In the genomic region with DNA sequence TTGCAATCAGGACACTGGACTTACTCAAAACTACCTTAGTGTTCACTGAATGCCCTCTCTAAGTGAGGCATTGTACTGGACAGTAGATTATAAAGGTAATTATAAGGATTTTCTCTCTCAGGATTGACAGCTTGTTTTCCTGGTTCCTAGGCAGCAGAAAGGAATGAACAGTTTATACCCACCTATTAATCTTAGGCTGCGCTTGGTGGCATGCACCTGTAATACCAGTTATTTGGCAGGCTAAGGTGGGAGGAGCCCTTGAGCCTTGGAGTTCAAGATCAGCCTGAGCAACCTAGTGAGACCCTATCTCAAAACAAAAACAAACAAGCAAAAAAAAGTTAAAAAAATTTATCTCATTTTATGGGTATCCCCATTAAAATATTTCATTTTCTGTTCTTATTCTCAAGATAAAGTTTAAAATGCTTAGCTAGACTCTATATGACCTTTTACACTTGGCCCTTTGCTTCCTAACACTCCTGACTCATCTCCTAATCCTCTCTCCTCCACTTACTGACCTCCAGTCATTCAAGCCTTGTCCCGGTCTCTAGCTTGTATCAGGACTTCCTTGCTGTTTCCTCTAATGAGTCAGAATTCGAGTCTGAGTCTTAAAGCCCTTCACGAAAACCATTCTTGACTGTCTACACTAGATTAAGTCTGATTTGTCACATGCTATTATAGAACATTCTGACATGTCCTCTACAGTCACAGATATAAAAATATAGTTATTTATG, we compare ENCODE assay signal across 14 cellular contexts.
DNase-seq lines count a peak whose midpoint lies in the region; ATAC-seq, FAIRE-seq and TF ChIP-seq lines count a peak whose summit lies in the region.
"Had no signal": no experiment of that assay in that cellular context is flagged by ENCODE, and none has a peak within 500 bp of the region (broad histone marks: within the 10 kb centered on the region; RNA-seq: fewer than 3 reads in every experiment).

No MANE protein-coding gene starts in this region.

- H3K27me3 ChIP-seq in bronchial epithelial cell (ENCODE audit: control insufficient read depth, insufficient read depth, low read length), result no peaks in the 10 kb centered on the region
- H3K27me3 ChIP-seq: left lung had no signal

- no peaks in the 10 kb centered on the region for H3K27me3 Mint-ChIP-seq in progenitor cell of endocrine pancreas
- H3K27me3 Mint-ChIP-seq: activated naive CD8-positive, alpha-beta T cell treated with anti-CD3 and anti-CD28 coated beads, Interleukin-2, amount 50 U/mL, for 24 hours; dendritic cell treated with granulocyte-macrophage colony-stimulating factor and Interleukin-4, amounts not matched to agents 40 ng/mL and 50 ng/mL, for 4 days had no signal

- H3K36me3 ChIP-seq in bronchial epithelial cell (ENCODE audit: control insufficient read depth, insufficient read depth, low read length), result no peaks in the 10 kb centered on the region
- H3K36me3 ChIP-seq: left lung had no signal

- no peak overlapping the region for H3K27ac Mint-ChIP-seq in progenitor cell of endocrine pancreas
- H3K27ac Mint-ChIP-seq: activated naive CD8-positive, alpha-beta T cell treated with anti-CD3 and anti-CD28 coated beads, Interleukin-2, amount 50 U/mL, for 24 hours; dendritic cell treated with granulocyte-macrophage colony-stimulating factor and Interleukin-4, amounts not matched to agents 40 ng/mL and 50 ng/mL, for 4 days; nephron had no signal

- no peaks in the 10 kb centered on the region for H3K9me3 Mint-ChIP-seq in progenitor cell of endocrine pancreas (ENCODE audit: low read depth)
- H3K9me3 Mint-ChIP-seq: activated naive CD8-positive, alpha-beta T cell treated with anti-CD3 and anti-CD28 coated beads, Interleukin-2, amount 50 U/mL, for 24 hours; dendritic cell treated with granulocyte-macrophage colony-stimulating factor and Interleukin-4, amounts not matched to agents 40 ng/mL and 50 ng/mL, for 4 days; nephron had no signal

- DNase-seq in GM10266 (ENCODE audit: extremely low spot score), result no peak
- peak; percentile 70 for DNase-seq in NCI-H226
- DNase-seq in bronchial epithelial cell (ENCODE audit: low read depth), result peak; percentile 89
- peak; percentile 55 for DNase-seq in islet precursor cell
- DNase-seq in GF-D8 (lab: John Stamatoyannopoulos, UW), result no peak
- no peak for DNase-seq in progenitor cell of endocrine pancreas (ENCODE audit: low spot score, unreplicated experiment)
- DNase-seq: activated naive CD8-positive, alpha-beta T cell treated with anti-CD3 and anti-CD28 coated beads, Interleukin-2, amount 50 U/mL, for 24 hours; left lung; NCI-H2081 treated with DMSO at 0.1 percent for 48 hours had no signal

- TF ChIP-seq CTCF in GM10266 (IDR thresholded peaks at IDR 0.05; ENCODE audit: control insufficient read depth, insufficient read depth, low read depth, missing control alignments) (peak; percentile 5), bronchial epithelial cell (IDR thresholded peaks at IDR 0.05; ENCODE audit: insufficient read depth, low read length, severe bottlenecking) (no peak), progenitor cell of endocrine pancreas (IDR thresholded peaks at IDR 0.05; ENCODE audit: unreplicated experiment) (no peak)

- peaks cover 4% of the 10 kb centered on the region for H3K4me1 Mint-ChIP-seq in progenitor cell of endocrine pancreas (ENCODE audit: low read depth)
- H3K4me1 Mint-ChIP-seq: activated naive CD8-positive, alpha-beta T cell treated with anti-CD3 and anti-CD28 coated beads, Interleukin-2, amount 50 U/mL, for 24 hours had no signal

- H3K36me3 Mint-ChIP-seq in progenitor cell of endocrine pancreas (ENCODE audit: insufficient read depth), result no peaks in the 10 kb centered on the region

- H3K4me3 ChIP-seq in bronchial epithelial cell (ENCODE audit: low read depth, low read length), result no peak overlapping the region
- H3K4me3 ChIP-seq: left lung had no signal

- ATAC-seq in GM18502 (IDR thresholded peaks at IDR 0.05; ENCODE audit: poor library complexity, unreplicated experiment), result no peak
- no peak for ATAC-seq in GM19324 (IDR thresholded peaks at IDR 0.05; ENCODE audit: low FRiP score, unreplicated experiment)
- ATAC-seq: activated CD4-positive, CD25-positive, alpha-beta regulatory T cell treated with anti-CD3 and anti-CD28 coated beads, Interleukin-2, amount 50 U/mL, for 24 hours; activated naive CD8-positive, alpha-beta T cell treated with anti-CD3 and anti-CD28 coated beads, Interleukin-2, amount 50 U/mL, for 24 hours; left lung had no signal

- no peak overlapping the region for H3K4me3 Mint-ChIP-seq in progenitor cell of endocrine pancreas (ENCODE audit: low read depth)
- H3K4me3 Mint-ChIP-seq: activated naive CD8-positive, alpha-beta T cell treated with anti-CD3 and anti-CD28 coated beads, Interleukin-2, amount 50 U/mL, for 24 hours; dendritic cell treated with granulocyte-macrophage colony-stimulating factor and Interleukin-4, amounts not matched to agents 40 ng/mL and 50 ng/mL, for 4 days; nephron had no signal

- no peak for FAIRE-seq in bronchial epithelial cell (lab: Jason Lieb, UNC)

Comparison
In these comparisons a context has a peak if more than half of its experiments do, and no peak if none do; other contexts are left out.
1. DNase-seq: peak in NCI-H226 (single experiment), bronchial epithelial cell (single experiment) and islet precursor cell (single experiment); none in GM10266 (single experiment), GF-D8 (single experiment) and progenitor cell of endocrine pancreas (single experiment).